ENCODE assay signal across 8 cellular contexts in the genomic region with DNA sequence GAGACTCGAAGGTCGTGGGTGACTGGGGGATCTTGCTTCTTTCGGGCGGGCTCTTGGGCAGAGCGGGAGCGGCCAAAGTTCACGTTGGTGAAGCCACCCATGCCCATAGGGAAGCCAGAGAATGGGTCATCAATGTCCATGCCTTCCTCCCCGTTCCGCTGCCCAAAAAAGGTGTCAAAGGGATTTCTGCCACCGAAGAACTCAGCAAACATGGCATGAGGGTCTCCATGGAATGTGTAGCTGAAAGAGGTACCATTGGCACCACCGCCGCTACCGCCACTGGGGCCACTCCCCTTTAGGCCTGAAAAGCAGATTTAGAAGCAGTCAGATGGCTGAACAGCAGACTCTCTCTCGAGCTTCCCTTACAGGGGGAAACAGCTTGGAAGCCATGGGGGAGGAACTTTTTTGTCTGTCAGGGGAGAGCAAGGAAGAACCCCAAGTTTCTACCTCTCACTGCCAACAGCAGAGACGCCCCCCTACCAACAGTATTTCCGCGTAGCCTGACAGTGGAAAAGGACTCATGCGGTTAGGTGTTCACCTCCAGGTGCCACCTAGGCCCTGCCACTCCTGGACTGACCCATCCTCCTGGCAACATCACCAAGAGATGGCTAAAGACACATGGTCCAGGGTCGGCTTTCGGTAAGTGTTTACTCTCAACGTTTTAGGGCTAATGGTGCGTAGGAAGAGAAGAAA. TPM values are rescaled to one million over a fixed set of nuclear protein-coding genes. Genes with fewer than 3 reads are reported as not detected.
DNase-seq lines count a peak whose midpoint lies in the region; ATAC-seq and TF ChIP-seq lines count a peak whose summit lies in the region.

No MANE protein-coding gene starts in this region.

- H3K4ac ChIP-seq in neuronal stem cell (ENCODE audit: low read length): no peak overlapping the region

- H2BK5ac ChIP-seq in neuronal stem cell (ENCODE audit: low read length): no peak overlapping the region

- H3K18ac ChIP-seq in neuronal stem cell (ENCODE audit: low read length): no peak overlapping the region

- peak overlapping the region; percentile 77; the same call in 1 of the 2 replicates for H3K27ac ChIP-seq in PC-3 (ENCODE audit: low read length)
- no peak overlapping the region for H3K27ac ChIP-seq in neuronal stem cell (replicated peaks; ENCODE audit: low read length)

- H3K9me2 ChIP-seq in PC-3 (replicated peaks; ENCODE audit: low read length): no peaks in the 10 kb centered on the region

- H4K91ac ChIP-seq in neuronal stem cell (ENCODE audit: low read depth, low read length, poor library complexity): no peak overlapping the region

- H3K27me3 ChIP-seq in PC-3 (ENCODE audit: low read length): no peaks in the 10 kb centered on the region
- no peaks in the 10 kb centered on the region for H3K27me3 ChIP-seq in endocrine pancreas (ENCODE audit: control insufficient read depth, insufficient read depth, low read length)
- no peaks in the 10 kb centered on the region for H3K27me3 ChIP-seq in neuronal stem cell (ENCODE audit: control insufficient read depth in 3 of 3, insufficient read depth in 3 of 3, low read depth in 1 of 3, low read length in 3 of 3)

- CTCF ChIA-PET in PC-3 (lab: Charles Lee): interaction anchor here (0.6 to 1.1 kb wide), 2 partner anchors 39 to 42 kb away, joined by 4 read pairs; no protein-coding TSS in a partner anchor

- H2AK5ac ChIP-seq in neuronal stem cell (ENCODE audit: low read depth, low read length): no peak overlapping the region

- no peak overlapping the region for H2BK15ac ChIP-seq in neuronal stem cell (ENCODE audit: low read length)

- TF ChIP-seq CTCF in PC-3 (conservative IDR thresholded peaks at IDR 0.05; ENCODE audit: low read depth, low read length): no peak

- H4K20me1 ChIP-seq in PC-3 (ENCODE audit: low read length): peaks cover 39% of the 10 kb centered on the region

- ATAC-seq in PC-3: no peak
- no peak for ATAC-seq in GM19351 (IDR thresholded peaks at IDR 0.05; ENCODE audit: unreplicated experiment)
- ATAC-seq in HG02981 (IDR thresholded peaks at IDR 0.05; ENCODE audit: unreplicated experiment): no peak
- ATAC-seq in HG03280 (IDR thresholded peaks at IDR 0.05; ENCODE audit: unreplicated experiment): no peak
- ATAC-seq in HG03159 (IDR thresholded peaks at IDR 0.05; ENCODE audit: unreplicated experiment): no peak

- H2BK12ac ChIP-seq in neuronal stem cell (ENCODE audit: low read length): no peak overlapping the region

- H3K9ac ChIP-seq in PC-3 (ENCODE audit: low read length): peak overlapping the region; percentile 92
- peak overlapping the region; percentile 94 for H3K9ac ChIP-seq in endocrine pancreas (ENCODE audit: control insufficient read depth, insufficient read depth, low read length)
- H3K9ac ChIP-seq in neuronal stem cell (ENCODE audit: low read depth, low read length, poor library complexity): no peak overlapping the region

- peaks cover 43% of the 10 kb centered on the region for H3K4me1 ChIP-seq in PC-3 (ENCODE audit: insufficient read depth, low read length)
- H3K4me1 ChIP-seq in endocrine pancreas (ENCODE audit: control insufficient read depth, insufficient read depth, low read length): no peaks in the 10 kb centered on the region
- H3K4me1 ChIP-seq in neuronal stem cell (ENCODE audit: control insufficient read depth in 2 of 2, insufficient read depth in 1 of 2, low read depth in 1 of 2, low read length in 2 of 2): peaks cover 10 to 13% of the 10 kb centered on the region in 2 donors

- H3K79me2 ChIP-seq in PC-3 (ENCODE audit: low read length): peaks cover 46% of the 10 kb centered on the region

- POLR2A ChIA-PET in PC-3 (lab: Charles Lee; ENCODE audit: unreplicated experiment): interaction anchor here (0.5 to 1.9 kb wide), 5 partner anchors 7 to 382 kb away, joined by 3 to 11 read pairs (median 4); no protein-coding TSS in a partner anchor

- no peak overlapping the region for H3K14ac ChIP-seq in neuronal stem cell (ENCODE audit: low read length)

- no peak overlapping the region for H4K8ac ChIP-seq in neuronal stem cell (ENCODE audit: low read depth, low read length)

- no CpG with 5 or more reads among the region's 22 CpGs for WGBS in neuronal stem cell (ENCODE audit: extremely low coverage in 2 of 2, insufficient read length in 2 of 2, insufficient replicate concordance in 1 of 2), 2 donors

- intact Hi-C loops in PC-3 (cut with micrococcal nuclease): loop anchor here (1.0 to 2.0 kb wide), 2 partner anchors 11 to 30 kb away; no protein-coding TSS in a partner anchor

- H3K9me3 ChIP-seq in PC-3 (ENCODE audit: low read length) (no peaks in the 10 kb centered on the region), endocrine pancreas (ENCODE audit: control insufficient read depth, low read length) (no peaks in the 10 kb centered on the region), neuronal stem cell (replicated peaks in 1 of 2; ENCODE audit: control insufficient read depth in 2 of 2, insufficient read depth in 1 of 2, low read depth in 1 of 2, low read length in 2 of 2) (no peaks in the 10 kb centered on the region)

- H3K4me2 ChIP-seq in PC-3 (ENCODE audit: low read length) (peak overlapping the region; percentile 98), neuronal stem cell (ENCODE audit: insufficient read depth, low read length, poor library complexity, severe bottlenecking) (peak overlapping the region; percentile 64)

- DNase-seq in EH (ENCODE audit: low read depth): peak; percentile 24
- no peak for DNase-seq in PC-3
- DNase-seq in neuronal stem cell (ENCODE audit: low spot score): no peak

- TSS peak; percentile 63 for BruUV-seq in PC-3 (replicated peaks; lab: Mats Ljungman, UMichigan)

- no peak overlapping the region for H2AFZ ChIP-seq in PC-3 (ENCODE audit: low read length)
- no peak overlapping the region for H2AFZ ChIP-seq in neuronal stem cell (ENCODE audit: low read length)

- no peak overlapping the region for H3K23ac ChIP-seq in neuronal stem cell (ENCODE audit: low read depth, low read length, poor library complexity)

- peaks cover 5% of the 10 kb centered on the region for H3K79me1 ChIP-seq in neuronal stem cell (ENCODE audit: low read depth, low read length)

- peak overlapping the region; percentile 96 for H3K4me3 ChIP-seq in PC-3 (ENCODE audit: low read length)
- H3K4me3 ChIP-seq in endocrine pancreas (ENCODE audit: control insufficient read depth, insufficient read depth, low read length): peak overlapping the region; percentile 94
- peak overlapping the region; percentile 87 to 98 for H3K4me3 ChIP-seq in neuronal stem cell (ENCODE audit: low read length in 2 of 2)

- H3K36me3 ChIP-seq in PC-3 (ENCODE audit: low read depth, low read length): peaks cover 38% of the 10 kb centered on the region
- peaks cover 21% of the 10 kb centered on the region for H3K36me3 ChIP-seq in endocrine pancreas (ENCODE audit: control insufficient read depth, insufficient read depth, low read length)
- peaks cover 22 to 46% of the 10 kb centered on the region in 2 donors for H3K36me3 ChIP-seq in neuronal stem cell (replicated peaks in 1 of 2; ENCODE audit: control insufficient read depth in 2 of 2, insufficient read depth in 2 of 2, low read length in 2 of 2)

- no peak overlapping the region for H2BK120ac ChIP-seq in neuronal stem cell (ENCODE audit: low read depth, low read length)

- H3F3A ChIP-seq in PC-3 (ENCODE audit: low read length, unreplicated experiment): peaks cover 33% of the 10 kb centered on the region

RNA-seq across cellular contexts. Expression of a gene that starts 1.3 kb away (rescaled TPM):
- 167 and 178 TPM in 2 replicates for total RNA-seq in PC-3 (2014; rRNA removed)
- polyA plus RNA-seq in neuronal stem cell (2013, experiment 1 of 2): 49.6 TPM
- polyA plus RNA-seq in neuronal stem cell (2013, experiment 2 of 2): 49.2 TPM

RNA-seq across cellular contexts. Expression of a gene that starts 12.5 kb away (rescaled TPM):
- 144 and 145 TPM in 2 replicates for total RNA-seq in PC-3 (2014; rRNA removed)
- 225 TPM for polyA plus RNA-seq in neuronal stem cell (2013, experiment 1 of 2)
- polyA plus RNA-seq in neuronal stem cell (2013, experiment 2 of 2): 213 TPM

RNA-seq across cellular contexts. Expression of a gene that starts 21.0 kb away (rescaled TPM):
- total RNA-seq in PC-3 (2014; rRNA removed): 538 and 671 TPM in 2 replicates
- 47.5 TPM for polyA plus RNA-seq in neuronal stem cell (2013, experiment 1 of 2)
- 45.1 TPM for polyA plus RNA-seq in neuronal stem cell (2013, experiment 2 of 2)

RNA-seq across cellular contexts. Expression of a gene that starts 41.7 kb away (rescaled TPM):
- total RNA-seq in PC-3 (2014; rRNA removed): 2.2 and 2.4 TPM in 2 replicates
- polyA plus RNA-seq in neuronal stem cell (2013, experiment 1 of 2): 0.26 TPM
- polyA plus RNA-seq in neuronal stem cell (2013, experiment 2 of 2): 0.29 TPM

RNA-seq across cellular contexts. Expression of a gene that starts 55.0 kb away (rescaled TPM):
- 1,095 and 1,098 TPM in 2 replicates for total RNA-seq in PC-3 (2014; rRNA removed)
- polyA plus RNA-seq in neuronal stem cell (2013, experiment 1 of 2): 181 TPM
- polyA plus RNA-seq in neuronal stem cell (2013, experiment 2 of 2): 175 TPM
